Comparison of ENCODE assay signal across 9 cellular contexts in genomic region chr15:79025201-79025600, GRCh38.
DNase-seq lines count a peak whose midpoint lies in the region; ATAC-seq, FAIRE-seq and TF ChIP-seq lines count a peak whose summit lies in the region.
"Had no signal": no experiment of that assay in that cellular context is flagged by ENCODE, and none has a peak within 500 bp of the region (broad histone marks: within the 10 kb centered on the region; RNA-seq: fewer than 3 reads in every experiment).

No MANE protein-coding gene starts in this region.

- no peak for FAIRE-seq in K562 (lab: Jason Lieb, UNC)

- no peak overlapping the region for H3K9ac ChIP-seq in K562 (ENCODE audit: insufficient read depth in 1 of 2, low read depth in 2 of 2, low read length in 2 of 2)

- TF ChIP-seq CTCF in left ventricle myocardium inferior (IDR thresholded peaks at IDR 0.05; ENCODE audit: borderline replicate concordance) (peak; percentile 12), K562 (IDR thresholded peaks at IDR 0.05 in 2 of 3, conservative IDR thresholded peaks at IDR 0.05 in 1 of 3; ENCODE audit: insufficient read depth in 2 of 3, low read depth in 1 of 3, low read length in 3 of 3) (peak in 2 of 3 experiments; percentile 32 to 34; a peak in 2 of 6 replicates), transverse colon (IDR thresholded peaks at IDR 0.05) (no peak)

- in situ Hi-C loops in K562 (cut with MboI) (loop anchor here (5.0 kb wide), 1 partner anchor 152 kb away; no protein-coding TSS in a partner anchor), transverse colon (cut with MboI; ENCODE audit: low pct_ligation_motif_present in 1 of 4, low pct_unique_long_range_greater_than_20kb in 1 of 4, low sequenced_read_pairs in 3 of 4) (loop anchor here in 3 of 4 donors (5.0 to 10.0 kb wide), 2 partner anchors 157 to 160 kb away; no protein-coding TSS in a partner anchor)

- BruUV-seq in K562 (replicated peaks; lab: Mats Ljungman, UMichigan): no TSS peak

- WGBS in K562 (ENCODE audit: insufficient coverage, low coverage, missing lambda C conversion rate): 0% methylated on average over 6 of the region's 6 CpGs
- 56% methylated on average over 6 of the region's 6 CpGs; no CpG with 5 or more reads in 1 of the 2 donors for WGBS in transverse colon (ENCODE audit: low coverage in 1 of 2), 2 donors

- H3K27ac ChIP-seq in left ventricle myocardium inferior (replicated peaks): no peak overlapping the region
- no peak overlapping the region for H3K27ac ChIP-seq in K562 (ENCODE audit: extremely low read depth, low read depth, low read length)
- H3K27ac ChIP-seq in transverse colon: no peak overlapping the region

- CTCF ChIA-PET in K562 (lab: Yijun Ruan, JAX; ENCODE audit: low intra/inter-chr PET ratio): interaction anchor here (0.5 to 1.6 kb wide), 2 partner anchors 26 to 159 kb away, joined by 3 to 4 read pairs; no protein-coding TSS in a partner anchor

- no peak overlapping the region for H2AFZ ChIP-seq in K562 (ENCODE audit: low read depth, low read length)

- intact Hi-C loops in left ventricle myocardium inferior (cut with micrococcal nuclease): no loop called here
- intact Hi-C loops in cardiac septum (cut with DNase I): no loop called here
- intact Hi-C loops in K562 (cut with micrococcal nuclease): no loop called here
- intact Hi-C loops in transverse colon (cut with DNase I; ENCODE audit: low total_unique reads): no loop called here

- peak in 1 of 2 experiments; percentile 38; a peak in 2 of 4 replicates for TF ChIP-seq RAD21 in K562 (CRISPR knock-in tag; conservative IDR thresholded peaks at IDR 0.05 in 1 of 2, IDR thresholded peaks at IDR 0.05 in 1 of 2)

- H3K79me2 ChIP-seq in K562 (ENCODE audit: control insufficient read depth, insufficient read depth, low read length): no peaks in the 10 kb centered on the region

- DNase-seq in left ventricle myocardium inferior (no peak), cardiac septum (ENCODE audit: low spot score) (no peak), NCI-H82 (lab: John Stamatoyannopoulos, UW) (peak; percentile 60), K562 (ENCODE audit: extremely low read depth in 1 of 4, low spot score in 3 of 4) (no peak), transverse colon (peak; percentile 23), NCI-H187 treated with DMSO at 0.1 percent for 48 hours (lab: John Stamatoyannopoulos, UW) (no peak), NCI-H1694 treated with DMSO at 0.1 percent for 48 hours (lab: John Stamatoyannopoulos, UW) (no peak), AG08396 (ENCODE audit: low spot score) (no peak)
- DNase-seq: activated gamma-delta T cell had no signal

- no peak overlapping the region for H3K4me2 ChIP-seq in K562 (ENCODE audit: insufficient read depth, low read length)

- H3K27me3 ChIP-seq in left ventricle myocardium inferior (ENCODE audit: low read depth) (no peaks in the 10 kb centered on the region), K562 (ENCODE audit: control insufficient read depth in 2 of 2, insufficient read depth in 2 of 2, low read length in 2 of 2) (peaks cover 0 to 21% of the 10 kb centered on the region in 2 experiments; a peak in 4 of 5 replicates), transverse colon (no peaks in the 10 kb centered on the region)

- no peak for TF ChIP-seq EP300 in K562 (IDR thresholded peaks at IDR 0.05; ENCODE audit: low read length)
- TF ChIP-seq EP300 in transverse colon (IDR thresholded peaks at IDR 0.05; ENCODE audit: low read depth): no peak

- H4K20me1 ChIP-seq in K562 (replicated peaks; ENCODE audit: control insufficient read depth, insufficient read depth, low read length): no peaks in the 10 kb centered on the region; the same call in 1 of the 2 replicates

- H3K36me3 ChIP-seq in left ventricle myocardium inferior: no peaks in the 10 kb centered on the region
- no peaks in the 10 kb centered on the region for H3K36me3 ChIP-seq in K562 (ENCODE audit: control insufficient read depth, insufficient read depth, low read length)
- H3K36me3 ChIP-seq in transverse colon: no peaks in the 10 kb centered on the region

- H3K4me1 ChIP-seq in left ventricle myocardium inferior (no peaks in the 10 kb centered on the region), K562 (replicated peaks in 1 of 2; ENCODE audit: control insufficient read depth in 2 of 2, insufficient read depth in 2 of 2, low read length in 2 of 2) (no peaks in the 10 kb centered on the region), transverse colon (no peaks in the 10 kb centered on the region)

- H3K9me3 ChIP-seq in left ventricle myocardium inferior (replicated peaks): no peaks in the 10 kb centered on the region
- H3K9me3 ChIP-seq in K562 (replicated peaks; ENCODE audit: control insufficient read depth, insufficient read depth, low read depth, low read length): no peaks in the 10 kb centered on the region; the same call in 1 of the 2 replicates
- no peaks in the 10 kb centered on the region for H3K9me3 ChIP-seq in transverse colon

- no peak overlapping the region for H3K4me3 ChIP-seq in left ventricle myocardium inferior
- no peak overlapping the region for H3K4me3 ChIP-seq in K562
- no peak overlapping the region for H3K4me3 ChIP-seq in transverse colon

- POLR2A ChIA-PET in K562 (lab: Yijun Ruan, JAX): no interaction called here

- no peak for ATAC-seq in K562

- H3K9me1 ChIP-seq in K562 (ENCODE audit: control insufficient read depth, insufficient read depth, low read length): peaks cover 2% of the 10 kb centered on the region

- TF ChIP-seq POLR2A in K562 (conservative IDR thresholded peaks at IDR 0.05) (no peak), transverse colon (IDR thresholded peaks at IDR 0.05) (no peak)

TF ChIP-seq in K562, 482 proteins besides CTCF, POLR2A, EP300 and RAD21 (continues in another document):
- no peak for TF ChIP-seq SRSF9 (IDR thresholded peaks at IDR 0.05; ENCODE audit: borderline replicate concordance, low read depth, low read length)
- no peak for TF ChIP-seq ZNF316 (IDR thresholded peaks at IDR 0.05)
- no peak for TF ChIP-seq POLR2AphosphoS5 (IDR thresholded peaks at IDR 0.05; ENCODE audit: control insufficient read depth, insufficient read depth, low read depth, low read length)
- TF ChIP-seq CBX8 (IDR thresholded peaks at IDR 0.05; ENCODE audit: borderline replicate concordance, extremely low read depth, low read depth, low read length, poor library complexity, severe bottlenecking): no peak
- no peak for TF ChIP-seq ATF3 (IDR thresholded peaks at IDR 0.05)
- no peak for TF ChIP-seq ATF3 (CRISPR knock-in tag; conservative IDR thresholded peaks at IDR 0.05)
- no peak for TF ChIP-seq AFF1 (IDR thresholded peaks at IDR 0.05; ENCODE audit: low read depth in 1 of 2, partially characterized antibody in 2 of 2)
- no peak for TF ChIP-seq ZNF253 (CRISPR knock-in tag; conservative IDR thresholded peaks at IDR 0.05)
- no peak for TF ChIP-seq YY1 (IDR thresholded peaks at IDR 0.05; ENCODE audit: borderline replicate concordance in 1 of 3, control insufficient read depth in 1 of 3, extremely low read depth in 1 of 3, insufficient read depth in 3 of 3, insufficient read length in 1 of 3, insufficient replicate concordance in 2 of 3, low read depth in 1 of 3, low read length in 2 of 3)
- TF ChIP-seq SOX6 (IDR thresholded peaks at IDR 0.05): no peak
- no peak for TF ChIP-seq SETDB1 (IDR thresholded peaks at IDR 0.05; ENCODE audit: low read length)
- no peak for TF ChIP-seq ZNF395 (CRISPR knock-in tag; IDR thresholded peaks at IDR 0.05)
- TF ChIP-seq MAZ (CRISPR knock-in tag; conservative IDR thresholded peaks at IDR 0.05 in 1 of 2, IDR thresholded peaks at IDR 0.05 in 1 of 2): no peak

Comparison
In these comparisons a context has a peak if more than half of its experiments do, and no peak if none do; other contexts are left out.
1. DNase-seq: peak in NCI-H82 (single experiment) and transverse colon (single experiment); none in left ventricle myocardium inferior (single experiment), cardiac septum (single experiment), K562 (0 of 4), NCI-H187 treated with DMSO at 0.1 percent for 48 hours (single experiment), NCI-H1694 treated with DMSO at 0.1 percent for 48 hours (single experiment) and AG08396 (single experiment).
2. CTCF ChIP-seq: peak in left ventricle myocardium inferior (single experiment) and K562 (2 of 3); none in transverse colon (0 of 5).